ENCODE assay signal across 1 cellular context in genomic region chr12:119500209-119500608, GRCh38.
TF ChIP-seq lines count a peak whose summit lies in the region.

No MANE protein-coding gene starts in this region.

TF ChIP-seq in GM23338, 12 proteins besides CTCF, POLR2A, EP300 and RAD21 (continued from another document):
- TF ChIP-seq ETS1 (IDR thresholded peaks at IDR 0.05) (no peak), CREB1 (CRISPR knock-in tag; IDR thresholded peaks at IDR 0.05; ENCODE audit: low read depth) (no peak)
TF ChIP-seq in GM23338: peak in this region for 0.
